In genomic region chr1:170198090-170198489, GRCh38 we compare ENCODE assay signal across 37 cellular contexts. TPM values are rescaled to one million over a fixed set of nuclear protein-coding genes. Genes with fewer than 3 reads are reported as not detected.
"Had no signal": no experiment of that assay in that cellular context is flagged by ENCODE, and none has a peak within 500 bp of the region (broad histone marks: within the 10 kb centered on the region; RNA-seq: fewer than 3 reads in every experiment).

No MANE protein-coding gene starts in this region.

- DNase-seq: Karpas-422, Kasumi-1, MG63, MM.1S, MV-4-11, NCI-H1048, NCI-H1092, NCI-H1092 treated with DMSO at 0.1 percent for 48 hours, NCI-H1105, NCI-H1105 treated with DMSO at 0.1 percent for 48 hours, NCI-H1417, NCI-H1417 treated with DMSO at 0.1 percent for 48 hours, NCI-H1436, NCI-H1436 treated with DMSO at 0.1 percent for 48 hours, NCI-H146, NCI-H1694, NCI-H1694 treated with DMSO at 0.1 percent for 48 hours, NCI-H187, NCI-H187 treated with DMSO at 0.1 percent for 48 hours, NCI-H1930, NCI-H2029, NCI-H2081, NCI-H2081 treated with DMSO at 0.1 percent for 48 hours, NCI-H2107, NCI-H2171, NCI-H2171 treated with DMSO at 0.1 percent for 48 hours, NCI-H2227 treated with DMSO at 0.1 percent for 48 hours, NCI-H226, NCI-H345, NCI-H446, NCI-H446 treated with DMSO at 0.1 percent for 48 hours, NCI-H510A, NCI-H510A treated with DMSO at 0.1 percent for 48 hours, NCI-H524 had no signal

- H3K9me3 ChIP-seq: MG63 had no signal

- H3K4me3 ChIP-seq: MG63 had no signal

- H3K36me3 ChIP-seq: MG63 had no signal

- H3K27me3 ChIP-seq: MG63 had no signal

RNA-seq across cellular contexts. Expression of gene NTMT2, which starts 52.3 kb away (rescaled TPM):
- total RNA-seq: LHCN-M2, M059J, MCF 10A had no signal
